In the genomic region with DNA sequence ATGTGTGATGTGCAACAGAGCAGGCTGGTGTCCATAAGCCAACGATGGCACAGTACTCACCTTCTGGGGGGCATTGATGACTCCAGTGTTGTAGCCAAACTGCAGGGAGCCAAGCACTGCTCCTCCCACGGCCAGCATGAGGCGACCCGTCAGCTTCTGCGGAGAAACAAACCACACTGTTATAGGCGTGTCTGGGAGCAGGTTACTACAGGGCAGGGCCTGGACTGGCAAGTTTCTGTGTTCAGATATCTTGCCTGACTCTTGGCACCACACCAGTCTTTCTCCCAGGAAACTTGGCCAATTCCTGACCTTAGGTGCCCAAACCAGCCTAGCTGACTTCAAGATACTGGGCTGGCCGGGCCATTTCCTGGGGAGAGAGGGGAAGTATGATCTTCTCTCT, we compare ENCODE assay signal across 8 cellular contexts. TPM values are rescaled to one million over a fixed set of nuclear protein-coding genes. Genes with fewer than 3 reads are reported as not detected.
A peak's percentile ranks its signal among the peaks of the same experiment; 100 is the strongest.
DNase-seq lines count a peak whose midpoint lies in the region; ATAC-seq and TF ChIP-seq lines count a peak whose summit lies in the region.

No MANE protein-coding gene starts in this region.

- H3K36me3 ChIP-seq in ACC112 (ENCODE audit: insufficient read depth, low read length): peaks cover 8% of the 10 kb centered on the region; the same call in 1 of the 2 replicates
- H3K36me3 ChIP-seq in breast epithelium: no peaks in the 10 kb centered on the region
- H3K36me3 ChIP-seq in ovary: no peaks in the 10 kb centered on the region

- H3K27me3 ChIP-seq in ACC112 (ENCODE audit: insufficient read depth, low read length) (no peaks in the 10 kb centered on the region), breast epithelium (no peaks in the 10 kb centered on the region), ovary (no peaks in the 10 kb centered on the region)

- H3K79me2 ChIP-seq in ACC112 (ENCODE audit: control insufficient read depth, insufficient read depth, low read length, unreplicated experiment): peaks cover 62% of the 10 kb centered on the region

- 83 to 90% (median 83%) methylated on average over 7 of the region's 7 CpGs for WGBS in ovary, 3 donors

- no peak for ATAC-seq in HG02678 (IDR thresholded peaks at IDR 0.05; ENCODE audit: unreplicated experiment)

- DNase-seq in MV-4-11 (lab: John Stamatoyannopoulos, UW) (peak; percentile 54), breast epithelium (ENCODE audit: low spot score in 2 of 2) (peak; percentile 82 to 94), myocyte (ENCODE audit: low read depth) (peak; percentile 94), activated gamma-delta T cell (lab: John Stamatoyannopoulos, UW) (no peak), GM10248 (ENCODE audit: extremely low spot score) (no peak), ovary (no peak)

- POLR2A ChIA-PET in GM10248 (lab: Yijun Ruan, JAX): interaction anchor here (1.7 kb wide), 1 partner anchor 10 kb away, joined by 13 read pairs; no protein-coding TSS in a partner anchor

- TF ChIP-seq POLR2A in breast epithelium (IDR thresholded peaks at IDR 0.05): no peak
- no peak for TF ChIP-seq POLR2A in ovary (IDR thresholded peaks at IDR 0.05)

- intact Hi-C loops in breast epithelium (cut with DNase I; ENCODE audit: low total_unique reads) (no loop called here), ovary (cut with DNase I) (no loop called here)

- no peak for TF ChIP-seq CTCF in breast epithelium (IDR thresholded peaks at IDR 0.05)
- no peak for TF ChIP-seq CTCF in GM10248 (IDR thresholded peaks at IDR 0.05; ENCODE audit: control extremely low read depth, extremely low read depth, low read depth, missing control alignments)
- TF ChIP-seq CTCF in ovary (IDR thresholded peaks at IDR 0.05): no peak

- CTCF ChIA-PET in GM10248 (lab: Yijun Ruan, JAX): interaction anchor here (1.6 to 3.0 kb wide), 3 partner anchors 10 to 20 kb away, joined by 5 to 9 read pairs (median 6); no protein-coding TSS in a partner anchor

- H3K27ac ChIP-seq in ACC112 (ENCODE audit: low read depth, low read length) (peak overlapping the region; percentile 99), breast epithelium (peak overlapping the region; percentile 90), ovary (no peak overlapping the region)

- H2AFZ ChIP-seq in ACC112 (ENCODE audit: low read length, unreplicated experiment): no peak overlapping the region

- peaks cover 95% of the 10 kb centered on the region for H3K4me1 ChIP-seq in ACC112 (ENCODE audit: control insufficient read depth, insufficient read depth, low read length, unreplicated experiment)
- H3K4me1 ChIP-seq in breast epithelium: peaks cover 18 to 68% of the 10 kb centered on the region in 2 donors
- no peaks in the 10 kb centered on the region for H3K4me1 ChIP-seq in ovary (ENCODE audit: insufficient read depth)

- H3K4me3 ChIP-seq in ACC112 (ENCODE audit: low read depth, low read length) (no peak overlapping the region), breast epithelium (no peak overlapping the region), ovary (no peak overlapping the region)

- TF ChIP-seq EP300 in ovary (IDR thresholded peaks at IDR 0.05): no peak

- H3K9me3 ChIP-seq in breast epithelium (no peaks in the 10 kb centered on the region), ovary (no peaks in the 10 kb centered on the region)

RNA-seq across cellular contexts. Expression of a gene that starts 15.5 kb away (rescaled TPM):
- total RNA-seq in breast epithelium (10 to 100 TPM; 29.5 to 78.9 (median 42.1) TPM), myocyte (146 and 164 TPM in 2 replicates), ovary (10 to 100 TPM; 10.3 to 65.4 (median 26.0) TPM)
- polyA plus RNA-seq in myocyte (2012): 227 TPM
- polyA plus RNA-seq in ovary: 10 to 100 TPM; 11.4 to 11.7 TPM

Comparison
In these comparisons a context has a peak if more than half of its experiments do, and no peak if none do; other contexts are left out.
1. H3K27ac ChIP-seq: peak in ACC112 (single experiment) and breast epithelium (2 of 2); none in ovary (0 of 2).
2. DNase-seq: peak in MV-4-11 (single experiment), breast epithelium (2 of 2) and myocyte (single experiment); none in activated gamma-delta T cell (single experiment), GM10248 (single experiment) and ovary (0 of 5).